In genomic region chr11:120494595-120494994, GRCh38 we compare ENCODE assay signal across 2 cellular contexts.
A peak's percentile ranks its signal among the peaks of the same experiment; 100 is the strongest.
TF ChIP-seq lines count a peak whose summit lies in the region.

No MANE protein-coding gene starts in this region.

TF ChIP-seq in HepG2, 621 proteins besides CTCF, POLR2A, EP300 and RAD21:
- TF ChIP-seq NFYB (CRISPR knock-in tag; IDR thresholded peaks at IDR 0.05) (no peak), RFXAP (CRISPR knock-in tag; IDR thresholded peaks at IDR 0.05; ENCODE audit: borderline replicate concordance) (no peak), ZNF616 (CRISPR knock-in tag; IDR thresholded peaks at IDR 0.05; ENCODE audit: low read depth) (no peak)

TF ChIP-seq in K562, 482 proteins besides CTCF, POLR2A, EP300 and RAD21:
- TF ChIP-seq SPI1 (IDR thresholded peaks at IDR 0.05; ENCODE audit: borderline replicate concordance, low read depth, low read length) (peak; percentile 16; the same call in 1 of the 2 replicates), PKNOX1 (IDR thresholded peaks at IDR 0.05) (0 out of 2 replicates have a peak, but pooled peaks have one; percentile 7), SP2 (IDR thresholded peaks at IDR 0.05; ENCODE audit: extremely low read depth, low read depth, low read length, poor library complexity, severe bottlenecking) (no peak), SOX6 (IDR thresholded peaks at IDR 0.05) (peak; percentile 71; the same call in 1 of the 2 replicates)
- TF ChIP-seq, protein P1, sequence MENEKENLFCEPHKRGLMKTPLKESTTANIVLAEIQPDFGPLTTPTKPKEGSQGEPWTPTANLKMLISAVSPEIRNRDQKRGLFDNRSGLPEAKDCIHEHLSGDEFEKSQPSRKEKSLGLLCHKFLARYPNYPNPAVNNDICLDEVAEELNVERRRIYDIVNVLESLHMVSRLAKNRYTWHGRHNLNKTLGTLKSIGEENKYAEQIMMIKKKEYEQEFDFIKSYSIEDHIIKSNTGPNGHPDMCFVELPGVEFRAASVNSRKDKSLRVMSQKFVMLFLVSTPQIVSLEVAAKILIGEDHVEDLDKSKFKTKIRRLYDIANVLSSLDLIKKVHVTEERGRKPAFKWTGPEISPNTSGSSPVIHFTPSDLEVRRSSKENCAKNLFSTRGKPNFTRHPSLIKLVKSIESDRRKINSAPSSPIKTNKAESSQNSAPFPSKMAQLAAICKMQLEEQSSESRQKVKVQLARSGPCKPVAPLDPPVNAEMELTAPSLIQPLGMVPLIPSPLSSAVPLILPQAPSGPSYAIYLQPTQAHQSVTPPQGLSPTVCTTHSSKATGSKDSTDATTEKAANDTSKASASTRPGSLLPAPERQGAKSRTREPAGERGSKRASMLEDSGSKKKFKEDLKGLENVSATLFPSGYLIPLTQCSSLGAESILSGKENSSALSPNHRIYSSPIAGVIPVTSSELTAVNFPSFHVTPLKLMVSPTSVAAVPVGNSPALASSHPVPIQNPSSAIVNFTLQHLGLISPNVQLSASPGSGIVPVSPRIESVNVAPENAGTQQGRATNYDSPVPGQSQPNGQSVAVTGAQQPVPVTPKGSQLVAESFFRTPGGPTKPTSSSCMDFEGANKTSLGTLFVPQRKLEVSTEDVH (IDR thresholded peaks at IDR 0.05; ENCODE audit: low read depth, partially characterized antibody), result no peak
- TF ChIP-seq, protein P2, sequence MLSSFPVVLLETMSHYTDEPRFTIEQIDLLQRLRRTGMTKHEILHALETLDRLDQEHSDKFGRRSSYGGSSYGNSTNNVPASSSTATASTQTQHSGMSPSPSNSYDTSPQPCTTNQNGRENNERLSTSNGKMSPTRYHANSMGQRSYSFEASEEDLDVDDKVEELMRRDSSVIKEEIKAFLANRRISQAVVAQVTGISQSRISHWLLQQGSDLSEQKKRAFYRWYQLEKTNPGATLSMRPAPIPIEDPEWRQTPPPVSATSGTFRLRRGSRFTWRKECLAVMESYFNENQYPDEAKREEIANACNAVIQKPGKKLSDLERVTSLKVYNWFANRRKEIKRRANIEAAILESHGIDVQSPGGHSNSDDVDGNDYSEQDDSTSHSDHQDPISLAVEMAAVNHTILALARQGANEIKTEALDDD (IDR thresholded peaks at IDR 0.05), result peak; percentile 93
